ENCODE assay signal across 8 cellular contexts in the genomic region with DNA sequence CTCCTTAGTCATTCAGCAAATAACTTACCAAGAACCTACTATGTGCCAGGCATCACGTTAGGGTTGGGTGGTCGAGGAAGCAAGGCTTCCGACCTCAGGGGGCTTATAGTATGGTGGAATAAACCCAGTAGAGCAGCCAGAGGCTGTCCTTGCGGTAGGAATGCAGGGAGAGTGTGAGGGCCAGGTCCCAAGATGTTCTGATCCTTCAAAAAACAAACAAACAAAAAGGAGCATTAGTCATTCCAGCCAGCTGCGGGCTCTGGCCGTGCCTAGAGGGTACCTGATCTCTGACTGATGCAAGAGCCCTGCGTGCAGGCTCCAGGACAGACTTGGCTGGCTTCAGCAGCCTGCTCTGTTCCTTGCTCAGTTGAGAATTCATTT. TPM values are rescaled to one million over a fixed set of nuclear protein-coding genes. Genes with fewer than 3 reads are reported as not detected.
A peak's percentile ranks its signal among the peaks of the same experiment; 100 is the strongest.
DNase-seq lines count a peak whose midpoint lies in the region; ATAC-seq and TF ChIP-seq lines count a peak whose summit lies in the region.

No MANE protein-coding gene starts in this region.

- TF ChIP-seq POLR2A in NB4 (IDR thresholded peaks at IDR 0.05; ENCODE audit: extremely low read depth, insufficient read length) = no peak

- no peaks in the 10 kb centered on the region for H3K4me1 ChIP-seq in CD8-positive, alpha-beta memory T cell (ENCODE audit: insufficient read depth, low read length)
- peaks cover 9% of the 10 kb centered on the region for H3K4me1 ChIP-seq in OCI-LY7 (ENCODE audit: insufficient read depth, low read length, poor library complexity, severe bottlenecking)

- no peak overlapping the region for H3K4me3 Mint-ChIP-seq in CD8-positive, alpha-beta memory T cell
- no peak overlapping the region for H3K4me3 Mint-ChIP-seq in neural crest cell

- H3K4me2 ChIP-seq in OCI-LY7 (ENCODE audit: low read length) = no peak overlapping the region

- H2AFZ ChIP-seq in OCI-LY7 (ENCODE audit: low read length) = no peak overlapping the region

- no peaks in the 10 kb centered on the region for H3K9me2 ChIP-seq in OCI-LY7 (ENCODE audit: insufficient read depth, low read length)

- peaks cover 2 to 70% (median 10%) of the 10 kb centered on the region in 3 donors for H3K36me3 Mint-ChIP-seq in CD8-positive, alpha-beta memory T cell
- H3K36me3 Mint-ChIP-seq in neural crest cell (ENCODE audit: low read depth) = no peaks in the 10 kb centered on the region

- no TSS peak for BruUV-seq in OCI-LY7 (replicated peaks; lab: Mats Ljungman, UMichigan)

- H3K27me3 ChIP-seq in CD8-positive, alpha-beta memory T cell (ENCODE audit: insufficient read depth, low read length, poor library complexity, severe bottlenecking) = no peaks in the 10 kb centered on the region

- no peaks in the 10 kb centered on the region for H3K27me3 Mint-ChIP-seq in CD8-positive, alpha-beta memory T cell
- H3K27me3 Mint-ChIP-seq in neural crest cell (ENCODE audit: low read depth) = no peaks in the 10 kb centered on the region

- no peak overlapping the region for H3K4me3 ChIP-seq in CD8-positive, alpha-beta memory T cell (ENCODE audit: low read length)
- H3K4me3 ChIP-seq in NB4 (ENCODE audit: low read depth, low read length) (no peak overlapping the region), cardiac fibroblast (replicated peaks in 1 of 2; ENCODE audit: low read depth in 2 of 2, low read length in 2 of 2) (no peak overlapping the region), OCI-LY7 (ENCODE audit: low read depth, low read length, poor library complexity, severe bottlenecking) (no peak overlapping the region)

- ATAC-seq in HG02970 (IDR thresholded peaks at IDR 0.05; ENCODE audit: low FRiP score, unreplicated experiment) = no peak
- no peak for ATAC-seq in stimulated activated naive CD8-positive, alpha-beta T cell treated with anti-CD3 and anti-CD28 coated beads, Interleukin-15, Interleukin-2, amounts not matched to agents 100 U/mL and 50 U/mL, for 24 hours

- peak overlapping the region in 5 of 8 donors; percentile 43 to 69 (median 68) for H3K27ac Mint-ChIP-seq in CD8-positive, alpha-beta memory T cell
- peak overlapping the region; percentile 8 for H3K27ac Mint-ChIP-seq in neural crest cell (ENCODE audit: unreplicated experiment)

- peaks cover 0 to 15% (median 3%) of the 10 kb centered on the region in 3 donors for H3K4me1 Mint-ChIP-seq in CD8-positive, alpha-beta memory T cell
- H3K4me1 Mint-ChIP-seq in neural crest cell = peaks cover 17% of the 10 kb centered on the region

- no peaks in the 10 kb centered on the region for H3K9me3 ChIP-seq in CD8-positive, alpha-beta memory T cell (ENCODE audit: low read length)
- no peaks in the 10 kb centered on the region for H3K9me3 ChIP-seq in OCI-LY7 (ENCODE audit: low read length)

- H3K79me2 ChIP-seq in OCI-LY7 (ENCODE audit: insufficient read depth, low read depth, low read length) = no peaks in the 10 kb centered on the region

- no peak overlapping the region for H3K27ac ChIP-seq in CD8-positive, alpha-beta memory T cell (ENCODE audit: low read depth, low read length)
- no peak overlapping the region for H3K27ac ChIP-seq in OCI-LY7 (ENCODE audit: low read depth, low read length, poor library complexity, severe bottlenecking)

- peaks cover 4% of the 10 kb centered on the region for H3K36me3 ChIP-seq in CD8-positive, alpha-beta memory T cell (ENCODE audit: insufficient read depth, low read length)
- peaks cover 22% of the 10 kb centered on the region; the same call in 1 of the 2 replicates for H3K36me3 ChIP-seq in OCI-LY7 (ENCODE audit: insufficient read depth, low read length)

- TF ChIP-seq CTCF in NB4 (IDR thresholded peaks at IDR 0.05; ENCODE audit: low read depth, low read length) (no peak), cardiac fibroblast (IDR thresholded peaks at IDR 0.05; ENCODE audit: low read depth, low read length) (peak; percentile 75), neural crest cell (conservative IDR thresholded peaks at IDR 0.05) (no peak), OCI-LY7 (conservative IDR thresholded peaks at IDR 0.05; ENCODE audit: low read length) (no peak)

- POLR2A ChIA-PET in CD8-positive, alpha-beta memory T cell (lab: Charles Lee) = interaction anchor here (1.2 kb wide), 1 partner anchor 17 kb away, joined by 3 read pairs; no protein-coding TSS in a partner anchor
- POLR2A ChIA-PET in OCI-LY7 (lab: Charles Lee) = interaction anchor here (0.6 to 1.2 kb wide), 2 partner anchors 11 to 173 kb away, joined by 3 read pairs; no protein-coding TSS in a partner anchor

- no peak for DNase-seq in CD8-positive, alpha-beta memory T cell
- DNase-seq in NB4 (ENCODE audit: low read depth) (peak; percentile 14), cardiac fibroblast (ENCODE audit: low read depth in 2 of 2) (peak; percentile 81 to 96), neural crest cell (ENCODE audit: low read depth, low spot score) (no peak), OCI-LY7 (ENCODE audit: low spot score) (no peak)
- no peak for DNase-seq in activated CD4-positive, alpha-beta T cell treated with anti-CD3 and anti-CD28 coated beads, Interleukin-2, amount 50 U/mL, for 1 hour
- no peak for DNase-seq in stimulated activated naive CD8-positive, alpha-beta T cell treated with anti-CD3 and anti-CD28 coated beads, Interleukin-15, Interleukin-2, amounts not matched to agents 100 U/mL and 50 U/mL, for 24 hours

- CTCF ChIA-PET in CD8-positive, alpha-beta memory T cell (lab: Charles Lee) = no interaction called here
- CTCF ChIA-PET in OCI-LY7 (lab: Charles Lee; ENCODE audit: unreplicated experiment) = no interaction called here

- intact Hi-C loops in OCI-LY7 (cut with micrococcal nuclease; ENCODE audit: unreplicated experiment) = no loop called here

- no peaks in the 10 kb centered on the region for H3K9me3 Mint-ChIP-seq in CD8-positive, alpha-beta memory T cell
- no peaks in the 10 kb centered on the region for H3K9me3 Mint-ChIP-seq in neural crest cell

- no peaks in the 10 kb centered on the region for H4K20me1 ChIP-seq in OCI-LY7 (ENCODE audit: insufficient read depth, low read length)

RNA-seq across cellular contexts. Expression of a gene that starts 18.2 kb away (rescaled TPM):
- 10 to 100 TPM; 12.6 to 14.2 TPM for total RNA-seq in CD8-positive, alpha-beta memory T cell
- polyA plus RNA-seq in CD8-positive, alpha-beta memory T cell = 12.9 TPM
- 12.1 and 12.9 TPM in 2 replicates for total RNA-seq in neural crest cell
- 6.9 and 18.5 TPM in 2 replicates for total RNA-seq in OCI-LY7 (2014; rRNA removed; shearing (Covaris generic))
- 16.7 and 17.2 TPM in 2 replicates for total RNA-seq in OCI-LY7 (2022)

RNA-seq across cellular contexts. Expression of a gene that starts 18.3 kb away (rescaled TPM):
- total RNA-seq in CD8-positive, alpha-beta memory T cell = 10 to 100 TPM; 39.6 to 41.2 TPM
- polyA plus RNA-seq in CD8-positive, alpha-beta memory T cell = 8.2 TPM
- 26.9 and 28.0 TPM in 2 replicates for total RNA-seq in neural crest cell
- 25.3 and 35.4 TPM in 2 replicates for total RNA-seq in OCI-LY7 (2014; rRNA removed; shearing (Covaris generic))
- total RNA-seq in OCI-LY7 (2022) = 51.5 and 54.9 TPM in 2 replicates

Comparison
In these comparisons a context has a peak if more than half of its experiments do, and no peak if none do; other contexts are left out.
1. DNase-seq: peak in NB4 (single experiment) and cardiac fibroblast (2 of 2); none in CD8-positive, alpha-beta memory T cell (0 of 5), neural crest cell (single experiment), OCI-LY7 (single experiment), activated CD4-positive, alpha-beta T cell treated with anti-CD3 and anti-CD28 coated beads, Interleukin-2, amount 50 U/mL, for 1 hour (single experiment) and stimulated activated naive CD8-positive, alpha-beta T cell treated with anti-CD3 and anti-CD28 coated beads, Interleukin-15, Interleukin-2, amounts not matched to agents 100 U/mL and 50 U/mL, for 24 hours (single experiment).